8 cellular contexts compared by ENCODE assay signal in the genomic region with DNA sequence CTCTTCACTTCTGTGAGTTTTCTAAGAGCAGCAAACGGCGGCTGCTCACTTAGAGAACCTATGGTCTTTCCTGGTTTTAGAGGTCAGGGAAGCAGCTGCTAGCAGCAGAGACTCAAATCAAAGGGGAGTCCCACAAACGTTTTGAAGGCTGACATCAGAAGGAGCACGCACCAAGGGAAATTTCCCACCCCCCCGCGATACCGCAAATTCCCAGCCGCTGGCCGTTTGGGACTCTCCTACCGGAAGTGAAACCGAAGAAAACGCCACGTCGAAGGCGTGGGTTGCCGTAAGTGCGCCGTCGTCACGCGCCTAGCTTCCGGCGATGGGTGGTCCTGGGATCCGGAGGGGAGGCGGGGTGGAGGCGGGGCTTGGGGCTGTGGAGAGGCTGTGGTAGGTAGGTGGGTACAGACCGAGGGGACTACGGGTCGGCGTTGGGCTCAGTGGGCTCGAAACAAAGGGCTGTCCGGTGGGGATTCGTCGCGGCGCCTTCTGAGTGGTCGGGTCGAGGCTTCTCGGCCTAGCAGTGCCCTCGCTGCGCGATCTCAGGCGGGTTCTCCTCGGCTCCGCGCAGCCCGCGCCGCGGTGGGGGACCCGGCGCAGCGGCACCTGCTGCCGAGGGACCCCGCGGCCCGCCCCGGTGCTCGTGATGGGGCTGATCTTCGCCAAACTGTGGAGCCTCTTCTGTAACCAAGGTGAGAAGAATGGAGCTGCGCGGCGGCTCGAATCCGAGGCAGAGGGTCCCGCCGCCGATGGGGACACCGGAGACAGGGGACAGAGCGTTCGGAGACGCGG.
DNase-seq lines count a peak whose midpoint lies in the region; ATAC-seq lines count a peak whose summit lies in the region.

A gene with protein sequence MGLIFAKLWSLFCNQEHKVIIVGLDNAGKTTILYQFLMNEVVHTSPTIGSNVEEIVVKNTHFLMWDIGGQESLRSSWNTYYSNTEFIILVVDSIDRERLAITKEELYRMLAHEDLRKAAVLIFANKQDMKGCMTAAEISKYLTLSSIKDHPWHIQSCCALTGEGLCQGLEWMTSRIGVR (plus strand): TSS at position 440 of the 792 bp plus-strand sequence. CDS start 207 bp downstream, at position 647.

- peak; percentile 81 for DNase-seq in 8988T
- peak; percentile 51 for DNase-seq in NCI-H2107 treated with DMSO at 0.1 percent for 48 hours (lab: John Stamatoyannopoulos, UW; ENCODE audit: unreplicated experiment)
- peak; percentile 97 for DNase-seq in UCSD-AML1 (lab: John Stamatoyannopoulos, UW; ENCODE audit: unreplicated experiment)
- DNase-seq in brain pericyte (ENCODE audit: low read depth, low spot score) = peak; percentile 93
- peak; percentile 97 for DNase-seq in skeletal muscle cell (ENCODE audit: low read depth)

- peak within 1 kb of the TSS; percentile 97 for H3K4me3 ChIP-seq in iPS-11a (ENCODE audit: low read depth, low read length)
- H3K4me3 ChIP-seq in skeletal muscle cell (ENCODE audit: low read depth, low read length) = peak within 1 kb of the TSS; percentile 96

- ATAC-seq in GM18520 (IDR thresholded peaks at IDR 0.05; ENCODE audit: unreplicated experiment) (peak; percentile 59), HG03064 (IDR thresholded peaks at IDR 0.05; ENCODE audit: low read depth, unreplicated experiment) (peak; percentile 87)

Comparison
In these comparisons a context has a peak if more than half of its experiments do, and no peak if none do; other contexts are left out.
1. Peak in every context shown above with its lines: DNase-seq, ATAC-seq and H3K4me3 ChIP-seq.